Comparison of ENCODE assay signal across 9 cellular contexts in the genomic region with DNA sequence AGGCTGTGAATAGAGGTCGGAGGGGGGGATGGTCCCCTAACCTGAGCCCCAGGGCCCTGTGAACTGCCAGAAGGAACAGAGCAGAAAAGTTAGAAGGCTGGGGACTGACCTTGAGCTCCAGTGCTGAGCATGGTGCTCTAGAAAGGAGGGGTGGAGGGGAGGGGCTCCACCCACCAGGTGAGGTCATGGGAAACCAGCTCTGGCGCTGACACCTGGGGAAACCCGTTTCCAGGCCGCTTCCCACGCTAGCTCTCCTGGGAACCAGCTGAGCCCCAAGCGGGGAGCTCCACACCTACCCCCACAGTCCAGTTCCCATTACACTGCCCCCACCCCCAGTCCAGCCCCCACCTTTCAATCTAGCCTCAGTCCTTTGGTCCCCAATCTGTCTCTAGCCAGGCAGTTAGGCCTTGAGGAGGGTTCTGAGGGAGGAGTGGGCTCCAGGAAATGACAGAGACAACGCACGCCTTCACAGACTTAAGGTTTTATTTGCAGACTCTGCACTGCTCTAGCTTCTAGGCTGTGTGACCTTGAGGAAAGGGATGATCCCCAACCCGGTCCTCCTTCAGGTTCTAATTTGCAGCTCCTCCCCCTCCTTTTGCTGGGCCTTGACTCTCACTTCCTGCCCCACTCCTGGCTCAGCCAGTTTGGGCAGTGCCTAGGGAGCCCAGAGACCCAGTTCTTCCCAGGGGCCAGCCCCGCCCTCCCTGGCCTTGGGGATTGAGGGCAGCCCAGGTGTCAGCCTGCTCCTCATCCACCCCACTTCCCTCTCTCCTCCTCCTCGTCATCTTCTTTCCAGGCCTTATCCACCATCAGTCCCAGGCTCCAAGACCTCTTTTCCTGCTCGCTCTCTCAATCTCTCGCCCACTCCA. TPM values are rescaled to one million over a fixed set of nuclear protein-coding genes. Genes with fewer than 3 reads are reported as not detected.
A peak's percentile ranks its signal among the peaks of the same experiment; 100 is the strongest.
DNase-seq lines count a peak whose midpoint lies in the region; ATAC-seq, FAIRE-seq and TF ChIP-seq lines count a peak whose summit lies in the region.
"Had no signal": no experiment of that assay in that cellular context is flagged by ENCODE, and none has a peak within 500 bp of the region (broad histone marks: within the 10 kb centered on the region; RNA-seq: fewer than 3 reads in every experiment).

No MANE protein-coding gene starts in this region.

- H3K4me3 Mint-ChIP-seq in H9: peak overlapping the region; percentile 32 to 55; a peak in 3 of 5 replicates
- peak overlapping the region; percentile 37 for H3K4me3 Mint-ChIP-seq in astrocyte (ENCODE audit: unreplicated experiment)

- H2BK15ac ChIP-seq in H9 (ENCODE audit: low read depth, low read length) (no peak overlapping the region; the same call in 1 of the 2 replicates), neuronal stem cell (ENCODE audit: low read length) (no peak overlapping the region)

- DNase-seq in GM13976 (ENCODE audit: low spot score) (peak; percentile 87), H9 (peak; percentile 79), astrocyte (ENCODE audit: low read depth) (no peak), neuronal stem cell (ENCODE audit: low spot score) (no peak), NCI-H146 (lab: John Stamatoyannopoulos, UW) (no peak), GOT3 (lab: John Stamatoyannopoulos, UW) (no peak)

- H2BK5ac ChIP-seq in H9 (ENCODE audit: insufficient read length, low read length) (no peak overlapping the region), neuronal stem cell (ENCODE audit: low read length) (no peak overlapping the region)

- H2BK120ac ChIP-seq in H9 (ENCODE audit: low read depth, low read length, poor library complexity, severe bottlenecking) (no peak overlapping the region), neuronal stem cell (ENCODE audit: low read depth, low read length) (no peak overlapping the region)

- no peak for TF ChIP-seq CTCF in GM13976 (IDR thresholded peaks at IDR 0.05; ENCODE audit: borderline replicate concordance, control extremely low read depth, extremely low read depth, insufficient read depth, missing control alignments)
- TF ChIP-seq CTCF in H9 (conservative IDR thresholded peaks at IDR 0.05): no peak
- no peak for TF ChIP-seq CTCF in astrocyte (IDR thresholded peaks at IDR 0.05; ENCODE audit: insufficient read depth, low read depth, low read length)

- in situ Hi-C loops in GM13976 (cut with MboI; ENCODE audit: low sequenced_read_pairs, unreplicated experiment): no loop called here

- H3K79me2 ChIP-seq in H9 (ENCODE audit: insufficient read depth, low read length) (no peaks in the 10 kb centered on the region), astrocyte (ENCODE audit: insufficient read depth, low read length) (no peaks in the 10 kb centered on the region)

- peak overlapping the region in 2 of 3 experiments; percentile 20 to 54; a peak in 4 of 7 replicates for H3K27ac Mint-ChIP-seq in H9
- H3K27ac Mint-ChIP-seq in astrocyte (ENCODE audit: unreplicated experiment): no peak overlapping the region

- H2AK5ac ChIP-seq in H9 (ENCODE audit: insufficient read length, low read length) (no peak overlapping the region), neuronal stem cell (ENCODE audit: low read depth, low read length) (no peak overlapping the region)

- H3K27me3 ChIP-seq in H9 (ENCODE audit: insufficient read depth, low read length) (no peaks in the 10 kb centered on the region), astrocyte (ENCODE audit: insufficient read depth, low read length) (peaks cover 10% of the 10 kb centered on the region), neuronal stem cell (ENCODE audit: control insufficient read depth in 3 of 3, insufficient read depth in 3 of 3, low read depth in 1 of 3, low read length in 3 of 3) (peaks cover 0 to 45% (median 18%) of the 10 kb centered on the region in 3 experiments)

- H3K23me2 ChIP-seq in H9 (ENCODE audit: insufficient read length, low read depth, low read length, poor library complexity, severe bottlenecking): peaks cover 3% of the 10 kb centered on the region

- H3K4me1 Mint-ChIP-seq in H9 (peaks cover 23 to 38% of the 10 kb centered on the region in 2 experiments), astrocyte (ENCODE audit: low read depth, unreplicated experiment) (no peaks in the 10 kb centered on the region)

- H2AFZ ChIP-seq in H9 (ENCODE audit: low read length): no peak overlapping the region
- no peak overlapping the region for H2AFZ ChIP-seq in astrocyte (ENCODE audit: low read depth, low read length)
- H2AFZ ChIP-seq in neuronal stem cell (ENCODE audit: low read length): no peak overlapping the region

- H4K8ac ChIP-seq in H9 (replicated peaks; ENCODE audit: insufficient read length, low read depth, low read length) (no peak overlapping the region), neuronal stem cell (ENCODE audit: low read depth, low read length) (no peak overlapping the region)

- H3K4me2 ChIP-seq in H9 (ENCODE audit: insufficient read depth, insufficient read length, low read length): peak overlapping the region; percentile 8
- H3K4me2 ChIP-seq in astrocyte (ENCODE audit: low read length): no peak overlapping the region
- H3K4me2 ChIP-seq in neuronal stem cell (ENCODE audit: insufficient read depth, low read length, poor library complexity, severe bottlenecking): no peak overlapping the region

- H3K14ac ChIP-seq in H9 (ENCODE audit: insufficient read depth, low read length): no peak overlapping the region
- H3K14ac ChIP-seq in neuronal stem cell (ENCODE audit: low read length): no peak overlapping the region

- H3K18ac ChIP-seq in H9 (ENCODE audit: insufficient read length, low read depth, low read length) (no peak overlapping the region), neuronal stem cell (ENCODE audit: low read length) (peak overlapping the region; percentile 24)

- no peak overlapping the region for H2BK20ac ChIP-seq in H9 (ENCODE audit: low read depth, low read length, poor library complexity, severe bottlenecking)

- H3K23ac ChIP-seq in H9 (ENCODE audit: insufficient read length, low read depth, low read length) (no peak overlapping the region), neuronal stem cell (ENCODE audit: low read depth, low read length, poor library complexity) (no peak overlapping the region)

- H3K4me3 ChIP-seq in astrocyte (ENCODE audit: insufficient read depth, low read depth, low read length): no peak overlapping the region
- no peak overlapping the region for H3K4me3 ChIP-seq in neuronal stem cell (ENCODE audit: low read length in 2 of 2)
- H3K4me3 ChIP-seq: upper lobe of left lung had no signal

- no peak overlapping the region for H3T11ph ChIP-seq in H9 (ENCODE audit: low read length)

- H3K4me1 ChIP-seq in H9 (ENCODE audit: insufficient read depth, low read length) (no peaks in the 10 kb centered on the region; the same call in 1 of the 2 replicates), astrocyte (ENCODE audit: insufficient read depth, low read length) (peaks cover 5% of the 10 kb centered on the region), neuronal stem cell (ENCODE audit: control insufficient read depth in 2 of 2, insufficient read depth in 1 of 2, low read depth in 1 of 2, low read length in 2 of 2) (no peaks in the 10 kb centered on the region)

- H3K27ac ChIP-seq in H9 (ENCODE audit: insufficient read length, low read depth, low read length): no peak overlapping the region
- H3K27ac ChIP-seq in astrocyte (ENCODE audit: low read depth, low read length): no peak overlapping the region
- no peak overlapping the region for H3K27ac ChIP-seq in neuronal stem cell (replicated peaks; ENCODE audit: low read length)
- H3K27ac ChIP-seq: upper lobe of left lung had no signal

- no peak for FAIRE-seq in astrocyte (lab: Jason Lieb, UNC)

- H3K9me3 Mint-ChIP-seq in H9 (no peaks in the 10 kb centered on the region; a peak in 1 of 5 replicates), astrocyte (ENCODE audit: unreplicated experiment) (no peaks in the 10 kb centered on the region)

- H3K36me3 Mint-ChIP-seq in H9 (ENCODE audit: insufficient read depth in 1 of 3, low read depth in 3 of 3) (no peaks in the 10 kb centered on the region), astrocyte (ENCODE audit: low read depth, unreplicated experiment) (no peaks in the 10 kb centered on the region)

- ATAC-seq in HG03135 (IDR thresholded peaks at IDR 0.05; ENCODE audit: unreplicated experiment): no peak

- H3K36me3 ChIP-seq in astrocyte (ENCODE audit: insufficient read depth, low read length) (no peaks in the 10 kb centered on the region), neuronal stem cell (replicated peaks in 1 of 2; ENCODE audit: control insufficient read depth in 2 of 2, insufficient read depth in 2 of 2, low read length in 2 of 2) (no peaks in the 10 kb centered on the region)
- H3K36me3 ChIP-seq: upper lobe of left lung had no signal

- H4K20me1 ChIP-seq in H9 (ENCODE audit: control insufficient read depth, insufficient read depth, insufficient read length): no peaks in the 10 kb centered on the region
- no peaks in the 10 kb centered on the region for H4K20me1 ChIP-seq in astrocyte (ENCODE audit: insufficient read depth, low read length)

- no peak overlapping the region for H3K56ac ChIP-seq in H9 (ENCODE audit: insufficient read length, low read depth, low read length)

- H3K4ac ChIP-seq in H9 (ENCODE audit: low read depth, low read length): no peak overlapping the region
- no peak overlapping the region for H3K4ac ChIP-seq in neuronal stem cell (ENCODE audit: low read length)

- no peak overlapping the region for H3K9ac ChIP-seq in H9 (ENCODE audit: extremely low read depth, insufficient read length, low read length)
- H3K9ac ChIP-seq in astrocyte (ENCODE audit: low read length): no peak overlapping the region
- no peak overlapping the region for H3K9ac ChIP-seq in neuronal stem cell (ENCODE audit: low read depth, low read length, poor library complexity)

- H3K9me3 ChIP-seq in H9 (ENCODE audit: control insufficient read depth, low read depth, low read length) (no peaks in the 10 kb centered on the region), astrocyte (ENCODE audit: insufficient read depth, low read depth, low read length) (no peaks in the 10 kb centered on the region), neuronal stem cell (replicated peaks in 1 of 2; ENCODE audit: control insufficient read depth in 2 of 2, insufficient read depth in 1 of 2, low read depth in 1 of 2, low read length in 2 of 2) (no peaks in the 10 kb centered on the region)
- H3K9me3 ChIP-seq: upper lobe of left lung had no signal

- H3K27me3 Mint-ChIP-seq in H9 (ENCODE audit: low read depth) (peaks cover 2% of the 10 kb centered on the region), astrocyte (ENCODE audit: low read depth, unreplicated experiment) (peaks cover 26% of the 10 kb centered on the region)

- no CpG with 5 or more reads among the region's 13 CpGs for WGBS in H9 (ENCODE audit: extremely low coverage, insufficient read length, low lambda C conversion rate)
- WGBS in neuronal stem cell (ENCODE audit: extremely low coverage in 2 of 2, insufficient read length in 2 of 2, insufficient replicate concordance in 1 of 2), 2 donors: 100% methylated on average over 1 of the region's 13 CpGs; no CpG with 5 or more reads in 1 of the 2 donors

- H2BK12ac ChIP-seq in H9 (ENCODE audit: insufficient read length, low read depth, low read length) (no peak overlapping the region), neuronal stem cell (ENCODE audit: low read length) (no peak overlapping the region)

- H4K91ac ChIP-seq in H9 (ENCODE audit: insufficient read length, low read depth, low read length) (no peak overlapping the region), neuronal stem cell (ENCODE audit: low read depth, low read length, poor library complexity) (no peak overlapping the region)

- no peaks in the 10 kb centered on the region for H3K79me1 ChIP-seq in H9 (ENCODE audit: insufficient read depth, low read depth, low read length, poor library complexity, severe bottlenecking)
- no peaks in the 10 kb centered on the region for H3K79me1 ChIP-seq in neuronal stem cell (ENCODE audit: low read depth, low read length)

- no peak overlapping the region for H4K5ac ChIP-seq in H9 (ENCODE audit: insufficient read length, low read depth, low read length)

RNA-seq across cellular contexts. Expression of a gene that starts 2.1 kb away (rescaled TPM):
- total RNA-seq in H9 (2021) (3.9 and 4.3 TPM in 2 replicates), astrocyte (0.43 and 0.61 TPM in 2 replicates)
- 0.38 TPM for polyA plus RNA-seq in neuronal stem cell (2013, experiment 1 of 2)
- polyA plus RNA-seq in neuronal stem cell (2013, experiment 2 of 2): 0.37 TPM
- total RNA-seq: pulmonary artery endothelial cell had no signal

RNA-seq across cellular contexts. Expression of a gene that starts 22.3 kb away (rescaled TPM):
- total RNA-seq in H9 (2021) (45.0 and 46.1 TPM in 2 replicates), astrocyte (35.8 and 37.6 TPM in 2 replicates)
- polyA plus RNA-seq in neuronal stem cell (2013, experiment 1 of 2): 6.1 TPM
- polyA plus RNA-seq in neuronal stem cell (2013, experiment 2 of 2): 6.0 TPM

RNA-seq across cellular contexts. Expression of a gene that starts 28.1 kb away (rescaled TPM):
- 129 and 130 TPM in 2 replicates for total RNA-seq in H9 (2021)
- 30.1 and 40.3 TPM in 2 replicates for total RNA-seq in astrocyte
- 3.1 TPM for polyA plus RNA-seq in neuronal stem cell (2013, experiment 1 of 2)
- polyA plus RNA-seq in neuronal stem cell (2013, experiment 2 of 2): 3.1 TPM

RNA-seq across cellular contexts. Expression of a gene that starts 43.5 kb away (rescaled TPM):
- not detected in 2 replicates for total RNA-seq in H9 (2021)
- not detected in 2 replicates for total RNA-seq in astrocyte
- polyA plus RNA-seq in neuronal stem cell (2013, experiment 1 of 2): not detected
- polyA plus RNA-seq in neuronal stem cell (2013, experiment 2 of 2): 0.07 TPM
- total RNA-seq: pulmonary artery endothelial cell had no signal

RNA-seq across cellular contexts. Expression of a gene that starts 57.2 kb away (rescaled TPM):
- total RNA-seq in H9 (2021) (0.28 and 0.35 TPM in 2 replicates), astrocyte (0.09 and 0.29 TPM in 2 replicates)
- 0.20 TPM for polyA plus RNA-seq in neuronal stem cell (2013, experiment 1 of 2)
- polyA plus RNA-seq in neuronal stem cell (2013, experiment 2 of 2): 0.21 TPM

Comparison
In these comparisons a context has a peak if more than half of its experiments do, and no peak if none do; other contexts are left out.
1. DNase-seq: peak in GM13976 (single experiment) and H9 (single experiment); none in astrocyte (single experiment), neuronal stem cell (single experiment), NCI-H146 (single experiment) and GOT3 (single experiment).